16 cellular contexts compared by ENCODE assay signal in genomic region chr15:58444658-58445332, GRCh38. TPM values are rescaled to one million over a fixed set of nuclear protein-coding genes. Genes with fewer than 3 reads are reported as not detected.
A peak's percentile ranks its signal among the peaks of the same experiment; 100 is the strongest.
DNase-seq lines count a peak whose midpoint lies in the region; ATAC-seq and TF ChIP-seq lines count a peak whose summit lies in the region.
"Had no signal": no experiment of that assay in that cellular context is flagged by ENCODE, and none has a peak within 500 bp of the region (broad histone marks: within the 10 kb centered on the region; RNA-seq: fewer than 3 reads in every experiment).

No MANE protein-coding gene starts in this region.

- peaks cover 2% of the 10 kb centered on the region for H3K36me3 Mint-ChIP-seq in activated CD8-positive, alpha-beta memory T cell treated with anti-CD3 and anti-CD28 coated beads, Interleukin-2, amount 10 ng/mL, durations not matched to agents 7 days and 5 days
- no peaks in the 10 kb centered on the region for H3K36me3 Mint-ChIP-seq in endothelial cell (ENCODE audit: low read depth, unreplicated experiment)
- no peaks in the 10 kb centered on the region for H3K36me3 Mint-ChIP-seq in nephron progenitor cell (ENCODE audit: low read depth)
- H3K36me3 Mint-ChIP-seq: IgD-negative memory B cell had no signal

- ATAC-seq in activated CD8-positive, alpha-beta memory T cell treated with anti-CD3 and anti-CD28 coated beads, Interleukin-2, amount 10 ng/mL, durations not matched to agents 7 days and 5 days = peak; percentile 33
- no peak for ATAC-seq in GM18867 (IDR thresholded peaks at IDR 0.05; ENCODE audit: unreplicated experiment)
- no peak for ATAC-seq in HG02678 (IDR thresholded peaks at IDR 0.05; ENCODE audit: unreplicated experiment)

- H3K4me3 Mint-ChIP-seq in activated CD8-positive, alpha-beta memory T cell treated with anti-CD3 and anti-CD28 coated beads, Interleukin-2, amount 10 ng/mL, durations not matched to agents 7 days and 5 days = no peak overlapping the region
- H3K4me3 Mint-ChIP-seq in endothelial cell (ENCODE audit: unreplicated experiment) = no peak overlapping the region
- no peak overlapping the region for H3K4me3 Mint-ChIP-seq in nephron progenitor cell
- H3K4me3 Mint-ChIP-seq: IgD-negative memory B cell; stimulated activated naive CD8-positive, alpha-beta T cell treated with anti-CD3 and anti-CD28 coated beads, Interleukin-15, Interleukin-2, amounts not matched to agents 100 ng/mL and 50 ng/mL, for 24 hours had no signal

- no peaks in the 10 kb centered on the region for H3K27me3 Mint-ChIP-seq in activated CD8-positive, alpha-beta memory T cell treated with anti-CD3 and anti-CD28 coated beads, Interleukin-2, amount 10 ng/mL, durations not matched to agents 7 days and 5 days
- no peaks in the 10 kb centered on the region for H3K27me3 Mint-ChIP-seq in endothelial cell (ENCODE audit: unreplicated experiment)
- peaks cover 4% of the 10 kb centered on the region for H3K27me3 Mint-ChIP-seq in nephron progenitor cell (ENCODE audit: low read depth, poor library complexity)
- H3K27me3 Mint-ChIP-seq: IgD-negative memory B cell; stimulated activated naive CD8-positive, alpha-beta T cell treated with anti-CD3 and anti-CD28 coated beads, Interleukin-15, Interleukin-2, amounts not matched to agents 100 ng/mL and 50 ng/mL, for 24 hours had no signal

- DNase-seq in activated CD8-positive, alpha-beta memory T cell treated with anti-CD3 and anti-CD28 coated beads, Interleukin-2, amount 10 ng/mL, durations not matched to agents 7 days and 5 days = no peak
- no peak for DNase-seq in activated CD8-positive, alpha-beta memory T cell treated with anti-CD3 and anti-CD28 coated beads for 24 hours
- peak; percentile 11 for DNase-seq in MV-4-11 (lab: John Stamatoyannopoulos, UW)
- DNase-seq in endothelial cell (ENCODE audit: low spot score) = no peak
- DNase-seq in nephron progenitor cell = no peak
- DNase-seq in G401 (ENCODE audit: low spot score) = no peak
- DNase-seq: anterior cingulate cortex, DMS 273 treated with DMSO at 0.1 percent for 48 hours, NCI-H510A, occipital lobe, OCI-M1, small intestine had no signal

- H3K27ac Mint-ChIP-seq in activated CD8-positive, alpha-beta memory T cell treated with anti-CD3 and anti-CD28 coated beads, Interleukin-2, amount 10 ng/mL, durations not matched to agents 7 days and 5 days = peak overlapping the region; percentile 55
- peak overlapping the region; percentile 27 for H3K27ac Mint-ChIP-seq in endothelial cell (ENCODE audit: unreplicated experiment)
- H3K27ac Mint-ChIP-seq in nephron progenitor cell = peak overlapping the region; percentile 34
- H3K27ac Mint-ChIP-seq: IgD-negative memory B cell had no signal

- no peak for TF ChIP-seq CTCF in endothelial cell (IDR thresholded peaks at IDR 0.05; ENCODE audit: unreplicated experiment)
- TF ChIP-seq CTCF in nephron progenitor cell (IDR thresholded peaks at IDR 0.05) = no peak

- no peaks in the 10 kb centered on the region for H3K9me3 Mint-ChIP-seq in activated CD8-positive, alpha-beta memory T cell treated with anti-CD3 and anti-CD28 coated beads, Interleukin-2, amount 10 ng/mL, durations not matched to agents 7 days and 5 days (ENCODE audit: low read depth)
- no peaks in the 10 kb centered on the region for H3K9me3 Mint-ChIP-seq in endothelial cell (ENCODE audit: unreplicated experiment)
- H3K9me3 Mint-ChIP-seq in nephron progenitor cell = no peaks in the 10 kb centered on the region
- H3K9me3 Mint-ChIP-seq: IgD-negative memory B cell; stimulated activated naive CD8-positive, alpha-beta T cell treated with anti-CD3 and anti-CD28 coated beads, Interleukin-15, Interleukin-2, amounts not matched to agents 100 ng/mL and 50 ng/mL, for 24 hours had no signal

- H3K4me1 Mint-ChIP-seq in activated CD8-positive, alpha-beta memory T cell treated with anti-CD3 and anti-CD28 coated beads, Interleukin-2, amount 10 ng/mL, durations not matched to agents 7 days and 5 days = peaks cover 29% of the 10 kb centered on the region
- H3K4me1 Mint-ChIP-seq in endothelial cell (ENCODE audit: unreplicated experiment) (peaks cover 25% of the 10 kb centered on the region), nephron progenitor cell (peaks cover 61% of the 10 kb centered on the region)

- CTCF ChIA-PET in activated CD8-positive, alpha-beta memory T cell treated with anti-CD3 and anti-CD28 coated beads, Interleukin-2, amount 10 ng/mL, durations not matched to agents 7 days and 5 days (lab: Charles Lee) = no interaction called here

- in situ Hi-C loops in G401 (cut with HindIII; ENCODE audit: low sequenced_read_pairs) = no loop called here

RNA-seq across cellular contexts. Expression of gene LIPC, which starts 13.0 kb away (rescaled TPM):
- 1 to 10 TPM; 5.3 to 9.0 TPM for total RNA-seq in activated CD8-positive, alpha-beta memory T cell treated with anti-CD3 and anti-CD28 coated beads, Interleukin-2, amount 10 ng/mL, durations not matched to agents 7 days and 5 days
- not detected for total RNA-seq in endothelial cell (ENCODE audit: unreplicated experiment)
- total RNA-seq in G401 (2014; rRNA removed; shearing (Covaris generic)) = not detected in 2 replicates
